In the genomic region with DNA sequence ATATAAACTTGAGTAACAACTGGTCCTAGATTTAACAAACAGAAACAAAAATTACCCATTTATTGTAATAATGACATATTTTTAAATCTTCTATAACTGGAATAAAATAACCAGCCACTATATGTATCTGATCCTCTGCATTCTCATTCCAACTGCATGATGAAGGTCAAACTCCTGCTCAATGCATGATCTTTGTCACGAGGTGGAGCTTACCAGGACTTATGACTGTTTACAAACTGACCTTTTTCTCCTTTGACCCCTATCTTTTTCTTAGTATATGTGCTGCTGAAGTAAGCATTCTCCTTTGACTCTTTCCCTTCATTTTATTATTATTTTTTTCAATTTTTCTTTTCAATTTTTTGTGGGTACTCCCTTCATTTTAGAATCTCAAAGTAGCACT, we compare ENCODE assay signal across 20 cellular contexts.
DNase-seq lines count a peak whose midpoint lies in the region; ATAC-seq, FAIRE-seq and TF ChIP-seq lines count a peak whose summit lies in the region.
"Had no signal": no experiment of that assay in that cellular context is flagged by ENCODE, and none has a peak within 500 bp of the region (broad histone marks: within the 10 kb centered on the region; RNA-seq: fewer than 3 reads in every experiment).

No MANE protein-coding gene starts in this region.

- no peak for TF ChIP-seq POLR2A in A549 (IDR thresholded peaks at IDR 0.05; ENCODE audit: low read length)

- no peak overlapping the region for H2AFZ ChIP-seq in SK-N-SH (ENCODE audit: low read depth)

- no peak overlapping the region for H3K9ac ChIP-seq in SK-N-SH
- H3K9ac ChIP-seq: BLaER1 treated with 17β-estradiol and CSF1 and Interleukin-3, amounts not matched to agents 10 nM and 100 nM had no signal

- H3K4me2 ChIP-seq in A549 (peak overlapping the region; percentile 15; the same call in 1 of the 3 replicates), SK-N-SH (no peak overlapping the region)
- H3K4me2 ChIP-seq: BLaER1 treated with 17β-estradiol and CSF1 and Interleukin-3, amounts not matched to agents 10 nM and 100 nM had no signal

- H3K4me3 ChIP-seq in A549 = no peak overlapping the region
- H3K4me3 ChIP-seq in retinal pigment epithelial cell (ENCODE audit: low read length) = no peak overlapping the region
- no peak overlapping the region for H3K4me3 ChIP-seq in SK-N-SH (ENCODE audit: low read depth in 2 of 2, low read length in 1 of 2)
- H3K4me3 ChIP-seq in coronary artery = no peak overlapping the region
- H3K4me3 ChIP-seq: BLaER1 treated with 17β-estradiol and CSF1 and Interleukin-3, amounts not matched to agents 10 nM and 100 nM had no signal

- H3K27ac ChIP-seq in A549 (no peak overlapping the region), SK-N-SH (ENCODE audit: low read depth in 2 of 2, low read length in 1 of 2) (no peak overlapping the region), coronary artery (no peak overlapping the region)
- H3K27ac ChIP-seq: 22Rv1; BLaER1 treated with 17β-estradiol and CSF1 and Interleukin-3, amounts not matched to agents 10 nM and 100 nM; C4-2B had no signal

- TF ChIP-seq CTCF in A549 (IDR thresholded peaks at IDR 0.05) (no peak), retinal pigment epithelial cell (conservative IDR thresholded peaks at IDR 0.05; ENCODE audit: low read depth, low read length) (no peak), SK-N-SH (IDR thresholded peaks at IDR 0.05) (no peak), coronary artery (IDR thresholded peaks at IDR 0.05) (no peak)

- no peak for FAIRE-seq in A549 (lab: Jason Lieb, UNC)
- FAIRE-seq: A204.1, D721Med, G401.6, GM12891 had no signal

- in situ Hi-C loops in SK-MEL-5 (cut with HindIII; ENCODE audit: low pct_unique_long_range_greater_than_20kb, low sequenced_read_pairs) = no loop called here

- 46% methylated on average over 1 of the region's 1 CpG for WGBS in A549 (ENCODE audit: missing lambda C conversion rate)
- WGBS in SK-N-SH (ENCODE audit: low lambda C conversion rate) = 67% methylated on average over 1 of the region's 1 CpG

- no peaks in the 10 kb centered on the region for H3K9me2 ChIP-seq in SK-N-SH

- H3K79me2 ChIP-seq in SK-N-SH (ENCODE audit: insufficient read depth) = no peaks in the 10 kb centered on the region

- POLR2A ChIA-PET in A549 (lab: Yijun Ruan, JAX) = no interaction called here
- POLR2A ChIA-PET in SK-N-SH (lab: Yijun Ruan, JAX) = no interaction called here

- H3K27me3 ChIP-seq in SK-N-SH (ENCODE audit: insufficient read depth) = no peaks in the 10 kb centered on the region
- H3K27me3 ChIP-seq: BLaER1 treated with 17β-estradiol and CSF1 and Interleukin-3, amounts not matched to agents 10 nM and 100 nM had no signal

- peaks cover 39% of the 10 kb centered on the region; the same call in 2 of the 3 replicates for H3K4me1 ChIP-seq in A549
- H3K4me1 ChIP-seq in SK-N-SH (ENCODE audit: control insufficient read depth in 1 of 2, insufficient read depth in 2 of 2, low read depth in 1 of 2, low read length in 1 of 2) = 0 out of 4 replicates have a peak, but pooled peaks cover 0 to 3% of the 10 kb centered on the region in 2 experiments
- H3K4me1 ChIP-seq: BLaER1 treated with 17β-estradiol and CSF1 and Interleukin-3, amounts not matched to agents 10 nM and 100 nM; Caco-2 had no signal

- TF ChIP-seq RAD21 in A549 (conservative IDR thresholded peaks at IDR 0.05 in 1 of 2, IDR thresholded peaks at IDR 0.05 in 1 of 2) (no peak), SK-N-SH (IDR thresholded peaks at IDR 0.05; ENCODE audit: low read length) (no peak)

- H3K9me3 ChIP-seq in A549 = no peaks in the 10 kb centered on the region
- H3K9me3 ChIP-seq in SK-N-SH = no peaks in the 10 kb centered on the region
- H3K9me3 ChIP-seq: BLaER1 treated with 17β-estradiol and CSF1 and Interleukin-3, amounts not matched to agents 10 nM and 100 nM; Caco-2 had no signal

- CTCF ChIA-PET in A549 (lab: Yijun Ruan, JAX) = no interaction called here
- CTCF ChIA-PET in SK-N-SH (lab: Yijun Ruan, JAX) = no interaction called here

- peaks cover 0 to 2% of the 10 kb centered on the region in 2 experiments for H3K36me3 ChIP-seq in SK-N-SH (replicated peaks in 1 of 2; ENCODE audit: control insufficient read depth in 1 of 2, insufficient read depth in 2 of 2, low read length in 1 of 2)
- H3K36me3 ChIP-seq: BLaER1 treated with 17β-estradiol and CSF1 and Interleukin-3, amounts not matched to agents 10 nM and 100 nM had no signal

- ATAC-seq in A549 = no peak
- ATAC-seq: CD8-positive, alpha-beta T cell had no signal

- no peak for TF ChIP-seq EP300 in A549 (IDR thresholded peaks at IDR 0.05)
- no peak for TF ChIP-seq EP300 in SK-N-SH (IDR thresholded peaks at IDR 0.05; ENCODE audit: borderline replicate concordance in 1 of 2, low read depth in 1 of 2, low read length in 1 of 2)

- no peaks in the 10 kb centered on the region for H4K20me1 ChIP-seq in SK-N-SH (ENCODE audit: insufficient read depth)
- H4K20me1 ChIP-seq: BLaER1 treated with 17β-estradiol and CSF1 and Interleukin-3, amounts not matched to agents 10 nM and 100 nM had no signal

- H3F3A ChIP-seq in SK-N-SH (replicated peaks; ENCODE audit: insufficient read depth) = no peaks in the 10 kb centered on the region

- DNase-seq in A549 (ENCODE audit: low read depth in 1 of 2, low spot score in 1 of 2) = no peak
- peak; percentile 70 for DNase-seq in SK-MEL-5 (ENCODE audit: low read depth, low spot score)
- DNase-seq in retinal pigment epithelial cell (ENCODE audit: low read depth) = peak; percentile 27
- no peak for DNase-seq in SK-N-SH
- DNase-seq in coronary artery (ENCODE audit: low spot score) = no peak
- no peak for DNase-seq in HT-29 (ENCODE audit: low spot score)
- DNase-seq: AML-193; Caco-2; Calu3; CD4-positive, alpha-beta T cell; CD8-positive, alpha-beta T cell; DMS79 treated with DMSO at 0.1 percent for 48 hours; GF-D8 had no signal

TF ChIP-seq in A549, 52 proteins besides CTCF, POLR2A, EP300 and RAD21:
- TF ChIP-seq ZNF302 (CRISPR knock-in tag; IDR thresholded peaks at IDR 0.05) = no peak
- TF ChIP-seq, protein P1, sequence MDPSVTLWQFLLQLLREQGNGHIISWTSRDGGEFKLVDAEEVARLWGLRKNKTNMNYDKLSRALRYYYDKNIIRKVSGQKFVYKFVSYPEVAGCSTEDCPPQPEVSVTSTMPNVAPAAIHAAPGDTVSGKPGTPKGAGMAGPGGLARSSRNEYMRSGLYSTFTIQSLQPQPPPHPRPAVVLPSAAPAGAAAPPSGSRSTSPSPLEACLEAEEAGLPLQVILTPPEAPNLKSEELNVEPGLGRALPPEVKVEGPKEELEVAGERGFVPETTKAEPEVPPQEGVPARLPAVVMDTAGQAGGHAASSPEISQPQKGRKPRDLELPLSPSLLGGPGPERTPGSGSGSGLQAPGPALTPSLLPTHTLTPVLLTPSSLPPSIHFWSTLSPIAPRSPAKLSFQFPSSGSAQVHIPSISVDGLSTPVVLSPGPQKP (IDR thresholded peaks at IDR 0.05; ENCODE audit: low read depth, low read length) = no peak
- no peak for TF ChIP-seq ZFP36 (IDR thresholded peaks at IDR 0.05; ENCODE audit: borderline replicate concordance, partially characterized antibody)
- TF ChIP-seq RCOR1 (IDR thresholded peaks at IDR 0.05; ENCODE audit: low read depth, low read length) = no peak
- TF ChIP-seq HEYL (CRISPR knock-in tag; IDR thresholded peaks at IDR 0.05) = no peak

TF ChIP-seq in SK-N-SH, 30 proteins besides CTCF, POLR2A, EP300 and RAD21:
- TF ChIP-seq REST (IDR thresholded peaks at IDR 0.05; ENCODE audit: low read depth, low read length) = no peak
TF ChIP-seq in SK-N-SH: peak in this region for 0.

Comparison
In these comparisons a context has a peak if more than half of its experiments do, and no peak if none do; other contexts are left out.
1. DNase-seq: peak in SK-MEL-5 (single experiment) and retinal pigment epithelial cell (single experiment); none in A549 (0 of 2), SK-N-SH (single experiment), coronary artery (single experiment) and HT-29 (single experiment).